In genomic region chr10:114208351-114208750, GRCh38 we compare ENCODE assay signal across 1 cellular context.
TF ChIP-seq lines count a peak whose summit lies in the region.

No MANE protein-coding gene starts in this region.

TF ChIP-seq in HCT116, 20 proteins besides CTCF, POLR2A, EP300 and RAD21 (continued from another document):
- TF ChIP-seq JUND (IDR thresholded peaks at IDR 0.05) (no peak), EZH2 (IDR thresholded peaks at IDR 0.05) (no peak), MAX (IDR thresholded peaks at IDR 0.05) (no peak), YY1 (IDR thresholded peaks at IDR 0.05; ENCODE audit: extremely low read depth, insufficient replicate concordance, low read depth, low read length) (no peak), ZNF274 (IDR thresholded peaks at IDR 0.05; ENCODE audit: low read depth, low read length) (no peak), EZH2phosphoT487 (IDR thresholded peaks at IDR 0.05; ENCODE audit: borderline replicate concordance) (no peak), FOSL1 (IDR thresholded peaks at IDR 0.05; ENCODE audit: low read depth) (no peak), SRF (IDR thresholded peaks at IDR 0.05; ENCODE audit: low read depth) (no peak), ELF1 (IDR thresholded peaks at IDR 0.05; ENCODE audit: borderline replicate concordance, low read depth) (no peak), CEBPB (IDR thresholded peaks at IDR 0.05; ENCODE audit: low read depth) (no peak), SP1 (IDR thresholded peaks at IDR 0.05; ENCODE audit: low read depth) (no peak), SIN3A (IDR thresholded peaks at IDR 0.05; ENCODE audit: low read depth) (no peak), EGR1 (IDR thresholded peaks at IDR 0.05; ENCODE audit: low read depth) (no peak)
